20 cellular contexts compared by ENCODE assay signal in genomic region chr6:90065173-90065572, GRCh38.
DNase-seq lines count a peak whose midpoint lies in the region; ATAC-seq, FAIRE-seq and TF ChIP-seq lines count a peak whose summit lies in the region.
"Had no signal": no experiment of that assay in that cellular context is flagged by ENCODE, and none has a peak within 500 bp of the region (broad histone marks: within the 10 kb centered on the region; RNA-seq: fewer than 3 reads in every experiment).

No MANE protein-coding gene starts in this region.

- BruUV-seq in PC-3 (replicated peaks; lab: Mats Ljungman, UMichigan), result no TSS peak

- no peaks in the 10 kb centered on the region for H3K79me1 ChIP-seq in H1 (ENCODE audit: low read depth, low read length)

- no peak overlapping the region for H4K8ac ChIP-seq in H1 (ENCODE audit: extremely low read depth, insufficient read depth, low read length)

- H4K5ac ChIP-seq in H1 (ENCODE audit: insufficient read length, low read depth, low read length), result no peak overlapping the region

- H3K9me3 ChIP-seq in HEK293 (ENCODE audit: control insufficient read depth, insufficient read depth, low read depth, low read length) (no peaks in the 10 kb centered on the region), PC-3 (ENCODE audit: low read length) (no peaks in the 10 kb centered on the region), H1 (ENCODE audit: insufficient read depth in 2 of 2, low read depth in 1 of 2, low read length in 1 of 2) (no peaks in the 10 kb centered on the region), MM.1S (replicated peaks; ENCODE audit: insufficient read depth, low read length) (no peaks in the 10 kb centered on the region)

- no peak for FAIRE-seq in H1 (lab: Jason Lieb, UNC)
- FAIRE-seq: G401.6, GM18507, H54 had no signal

- H2AFZ ChIP-seq in PC-3 (ENCODE audit: low read length) (no peak overlapping the region), H1 (ENCODE audit: low read length) (no peak overlapping the region), MM.1S (ENCODE audit: low read length) (no peak overlapping the region)

- no peak for TF ChIP-seq EP300 in H1 (IDR thresholded peaks at IDR 0.05; ENCODE audit: borderline replicate concordance in 1 of 2, low read depth in 2 of 2, low read length in 2 of 2)

- H3K27me3 ChIP-seq in PC-3 (ENCODE audit: low read length) (no peaks in the 10 kb centered on the region), H1 (replicated peaks in 1 of 4; ENCODE audit: control insufficient read depth in 3 of 4, extremely low read depth in 1 of 4, insufficient read depth in 3 of 4, low read length in 3 of 4) (no peaks in the 10 kb centered on the region), MM.1S (replicated peaks; ENCODE audit: insufficient read depth, low read length) (no peaks in the 10 kb centered on the region)

- H3K18ac ChIP-seq in H1 (ENCODE audit: extremely low read depth, low read length), result no peak overlapping the region

- H3F3A ChIP-seq in PC-3 (ENCODE audit: low read length, unreplicated experiment), result no peaks in the 10 kb centered on the region
- no peaks in the 10 kb centered on the region for H3F3A ChIP-seq in MM.1S (ENCODE audit: insufficient read depth, low read length)

- H2BK15ac ChIP-seq in H1 (ENCODE audit: low read length), result no peak overlapping the region

- CTCF ChIA-PET in HEK293 (lab: Yijun Ruan, JAX), result no interaction called here
- CTCF ChIA-PET in PC-3 (lab: Charles Lee), result no interaction called here
- CTCF ChIA-PET in H1 (lab: Charles Lee; ENCODE audit: partially characterized antibody), result interaction anchor here (0.6 kb wide), 1 partner anchor 232 kb away, joined by 3 read pairs; no protein-coding TSS in a partner anchor

- TF ChIP-seq POLR2A in H1 (IDR thresholded peaks at IDR 0.05; ENCODE audit: control extremely low read depth in 1 of 2, low read depth in 2 of 2, low read length in 2 of 2), result no peak

- no peak overlapping the region for H3K4me3 ChIP-seq in HEK293 (ENCODE audit: low read depth, low read length)
- H3K4me3 ChIP-seq in PC-3 (ENCODE audit: low read length), result no peak overlapping the region
- H3K4me3 ChIP-seq in H1 (ENCODE audit: extremely low read depth in 1 of 4, insufficient read depth in 2 of 4, low read depth in 3 of 4, low read length in 4 of 4), result no peak overlapping the region
- no peak overlapping the region for H3K4me3 ChIP-seq in MM.1S (ENCODE audit: low read length)

- TF ChIP-seq CTCF in HEK293 (tag by site-specific recombination; IDR thresholded peaks at IDR 0.05) (no peak), PC-3 (conservative IDR thresholded peaks at IDR 0.05; ENCODE audit: low read depth, low read length) (no peak), H1 (IDR thresholded peaks at IDR 0.05; ENCODE audit: control extremely low read depth in 1 of 3, insufficient read depth in 1 of 3, low read depth in 1 of 3, low read length in 3 of 3) (no peak), MM.1S (IDR thresholded peaks at IDR 0.05; ENCODE audit: low read length) (no peak)

- intact Hi-C loops in PC-3 (cut with micrococcal nuclease), result no loop called here

- H3K4me2 ChIP-seq in PC-3 (ENCODE audit: low read length), result no peak overlapping the region
- no peak overlapping the region for H3K4me2 ChIP-seq in H1 (ENCODE audit: insufficient read depth in 1 of 2, low read depth in 2 of 2, low read length in 2 of 2)
- H3K4me2 ChIP-seq in MM.1S (ENCODE audit: low read depth, low read length), result no peak overlapping the region

- H3K4ac ChIP-seq in H1 (replicated peaks; ENCODE audit: insufficient read length, low read depth, low read length), result no peak overlapping the region

- H2BK12ac ChIP-seq in H1 (ENCODE audit: low read depth, low read length), result no peak overlapping the region

- no peak overlapping the region for H2BK120ac ChIP-seq in H1 (replicated peaks; ENCODE audit: low read depth, low read length)

- ATAC-seq in PC-3, result no peak
- ATAC-seq: SK-N-SH treated with all-trans-retinoic acid at 6 μM for 48 hours had no signal

- H3K79me2 ChIP-seq in PC-3 (ENCODE audit: low read length), result no peaks in the 10 kb centered on the region
- H3K79me2 ChIP-seq in H1 (ENCODE audit: control insufficient read depth in 1 of 2, insufficient read depth in 2 of 2, low read length in 2 of 2), result no peaks in the 10 kb centered on the region
- H3K79me2 ChIP-seq in MM.1S (ENCODE audit: low read length), result no peaks in the 10 kb centered on the region

- no peak overlapping the region for H3K23ac ChIP-seq in H1 (ENCODE audit: insufficient read length)

- H3K4me1 ChIP-seq in HEK293 (ENCODE audit: control insufficient read depth, insufficient read depth, low read length), result peaks cover 9% of the 10 kb centered on the region; the same call in 1 of the 2 replicates
- H3K4me1 ChIP-seq in PC-3 (ENCODE audit: insufficient read depth, low read length), result no peaks in the 10 kb centered on the region
- peaks cover 0 to 4% (median 1%) of the 10 kb centered on the region in 4 experiments; a peak in 3 of 7 replicates for H3K4me1 ChIP-seq in H1 (replicated peaks in 1 of 4; ENCODE audit: control insufficient read depth in 3 of 4, insufficient read depth in 4 of 4, low read length in 3 of 4)
- H3K4me1 ChIP-seq in MM.1S (ENCODE audit: low read length), result no peaks in the 10 kb centered on the region

- no peak overlapping the region for H4K91ac ChIP-seq in H1 (replicated peaks; ENCODE audit: insufficient read length, low read length)

- H3K27ac ChIP-seq in HEK293 (ENCODE audit: extremely low read depth, low read depth, low read length) (no peak overlapping the region), PC-3 (ENCODE audit: low read length) (no peak overlapping the region), H1 (ENCODE audit: low read depth, low read length) (no peak overlapping the region), MM.1S (ENCODE audit: low read length) (no peak overlapping the region)

- no peaks in the 10 kb centered on the region for H4K20me1 ChIP-seq in PC-3 (ENCODE audit: low read length)
- no peaks in the 10 kb centered on the region for H4K20me1 ChIP-seq in H1 (replicated peaks in 1 of 2; ENCODE audit: control insufficient read depth in 1 of 2, insufficient read depth in 2 of 2, low read length in 2 of 2)
- no peaks in the 10 kb centered on the region for H4K20me1 ChIP-seq in MM.1S (ENCODE audit: insufficient read depth, low read length)

- H2BK20ac ChIP-seq in H1 (ENCODE audit: low read length), result no peak overlapping the region

- POLR2A ChIA-PET in HEK293 (lab: Yijun Ruan, JAX), result no interaction called here
- POLR2A ChIA-PET in PC-3 (lab: Charles Lee; ENCODE audit: unreplicated experiment), result no interaction called here
- POLR2A ChIA-PET in H1 (lab: Charles Lee; ENCODE audit: partially characterized antibody), result no interaction called here

- no peak overlapping the region for H3K56ac ChIP-seq in H1 (replicated peaks; ENCODE audit: insufficient read length, low read depth, low read length)

- no peaks in the 10 kb centered on the region for H3K9me2 ChIP-seq in PC-3 (replicated peaks; ENCODE audit: low read length)
- no peaks in the 10 kb centered on the region for H3K9me2 ChIP-seq in MM.1S (replicated peaks; ENCODE audit: insufficient read depth, low read length)

- no peak for TF ChIP-seq RAD21 in H1 (IDR thresholded peaks at IDR 0.05 in 1 of 2, conservative IDR thresholded peaks at IDR 0.05 in 1 of 2; ENCODE audit: low read depth in 2 of 2, low read length in 2 of 2)

- DNase-seq in ELF-1 (ENCODE audit: low read depth, low spot score), result peak; percentile 30
- peak; percentile 4 for DNase-seq in PC-3
- DNase-seq in H1 (ENCODE audit: low read depth in 1 of 2, low spot score in 2 of 2), result no peak
- no peak for DNase-seq in NCI-H2029 treated with DMSO at 0.1 percent for 48 hours (lab: John Stamatoyannopoulos, UW)
- DNase-seq in NAMALWA (ENCODE audit: low spot score), result no peak
- no peak for DNase-seq in NCI-H2029 (lab: John Stamatoyannopoulos, UW)
- no peak for DNase-seq in MM.1S
- DNase-seq: CD4-positive, CD25-positive, alpha-beta regulatory T cell; COR-L47; DMS79; IMR-90; NCI-H1048; NCI-H1417 treated with DMSO at 0.1 percent for 48 hours; NCI-H187; NCI-H510A had no signal

- no peak overlapping the region for H2AK5ac ChIP-seq in H1 (ENCODE audit: low read depth, low read length)

- H2BK5ac ChIP-seq in H1 (ENCODE audit: low read depth, low read length), result no peak overlapping the region

- H3K36me3 ChIP-seq in HEK293 (ENCODE audit: control insufficient read depth in 2 of 2, insufficient read depth in 1 of 2, low read length in 2 of 2) (no peaks in the 10 kb centered on the region), PC-3 (ENCODE audit: low read depth, low read length) (no peaks in the 10 kb centered on the region), H1 (ENCODE audit: control insufficient read depth in 2 of 4, insufficient read depth in 4 of 4, low read length in 3 of 4) (no peaks in the 10 kb centered on the region), MM.1S (replicated peaks; ENCODE audit: insufficient read depth, low read length) (no peaks in the 10 kb centered on the region)

- H3K23me2 ChIP-seq in H1 (ENCODE audit: low read depth, low read length), result no peaks in the 10 kb centered on the region

- WGBS in H1 (ENCODE audit: extremely low coverage in 1 of 2, insufficient coverage in 1 of 2, insufficient read length in 1 of 2, insufficient replicate concordance in 2 of 2, low coverage in 1 of 2, low lambda C conversion rate in 2 of 2, missing lambda C conversion rate in 1 of 2), 2 experiments, result 97% methylated on average over 2 of the region's 2 CpGs; no CpG with 5 or more reads in 1 of the 2 experiments

- H3K9ac ChIP-seq in PC-3 (ENCODE audit: low read length) (no peak overlapping the region), H1 (replicated peaks in 1 of 4; ENCODE audit: extremely low read depth in 1 of 4, low read depth in 3 of 4, low read length in 3 of 4) (no peak overlapping the region), MM.1S (ENCODE audit: low read length) (no peak overlapping the region)

- H3K14ac ChIP-seq in H1 (ENCODE audit: insufficient read length), result no peak overlapping the region

TF ChIP-seq in H1, 55 proteins besides CTCF, POLR2A, EP300 and RAD21:
- TF ChIP-seq JUND (IDR thresholded peaks at IDR 0.05; ENCODE audit: low read length) (0 out of 2 replicates have a peak, but pooled peaks have one; percentile 56), CTBP2 (IDR thresholded peaks at IDR 0.05; ENCODE audit: borderline replicate concordance, insufficient read depth, insufficient read length, low read length) (no peak), SP2 (IDR thresholded peaks at IDR 0.05; ENCODE audit: low read length) (no peak)

Comparison
In these comparisons a context has a peak if more than half of its experiments do, and no peak if none do; other contexts are left out.
1. DNase-seq: peak in ELF-1 (single experiment) and PC-3 (single experiment); none in H1 (0 of 2), NCI-H2029 treated with DMSO at 0.1 percent for 48 hours (single experiment), NAMALWA (single experiment), NCI-H2029 (single experiment) and MM.1S (single experiment).